In genomic region chr9:128043467-128043868, GRCh38 we compare ENCODE assay signal across 16 cellular contexts. TPM values are rescaled to one million over a fixed set of nuclear protein-coding genes. Genes with fewer than 3 reads are reported as not detected.
DNase-seq lines count a peak whose midpoint lies in the region; ATAC-seq, FAIRE-seq and TF ChIP-seq lines count a peak whose summit lies in the region.
"Had no signal": no experiment of that assay in that cellular context is flagged by ENCODE, and none has a peak within 500 bp of the region (broad histone marks: within the 10 kb centered on the region; RNA-seq: fewer than 3 reads in every experiment).

No MANE protein-coding gene starts in this region.

- no peaks in the 10 kb centered on the region for H3K27me3 ChIP-seq in CD8-positive, alpha-beta memory T cell (ENCODE audit: insufficient read depth, low read length, poor library complexity, severe bottlenecking)
- H3K27me3 ChIP-seq in PC-3 (ENCODE audit: low read length) = no peaks in the 10 kb centered on the region
- H3K27me3 ChIP-seq in osteoblast (ENCODE audit: insufficient read depth, low read length) = no peaks in the 10 kb centered on the region
- H3K27me3 ChIP-seq: tibial artery had no signal

- no peak for DNase-seq in CD8-positive, alpha-beta memory T cell
- no peak for DNase-seq in PC-3
- peak; percentile 82 for DNase-seq in kidney
- DNase-seq in osteoblast (ENCODE audit: insufficient read length, low spot score, missing footprints) = no peak
- no peak for DNase-seq in NK-92 (lab: John Stamatoyannopoulos, UW; ENCODE audit: unreplicated experiment)
- DNase-seq: activated CD4-positive, alpha-beta T cell treated with anti-CD3 and anti-CD28 coated beads for 1 hour; activated CD8-positive, alpha-beta memory T cell treated with anti-CD3 and anti-CD28 coated beads, Interleukin-2, amount 50 U/mL, for 48 hours; activated naive CD4-positive, alpha-beta T cell treated with anti-CD3 and anti-CD28 coated beads, Interleukin-2, amount 50 U/mL, for 16 hours; Kasumi-1; lower lobe of right lung; SIG-M5; tibial artery had no signal

- no peak overlapping the region for H3K27ac Mint-ChIP-seq in CD8-positive, alpha-beta memory T cell

- ATAC-seq in PC-3 (peak; percentile 38), HG03521 (IDR thresholded peaks at IDR 0.05; ENCODE audit: unreplicated experiment) (no peak), GM21367 (IDR thresholded peaks at IDR 0.05; ENCODE audit: unreplicated experiment) (no peak), GM18498 (IDR thresholded peaks at IDR 0.05; ENCODE audit: unreplicated experiment) (no peak)

- no peaks in the 10 kb centered on the region for H3K4me1 ChIP-seq in CD8-positive, alpha-beta memory T cell (ENCODE audit: insufficient read depth, low read length)
- H3K4me1 ChIP-seq in PC-3 (ENCODE audit: insufficient read depth, low read length) (peaks cover 5% of the 10 kb centered on the region; the same call in 1 of the 2 replicates), kidney (ENCODE audit: control insufficient read depth in 1 of 2, insufficient read depth in 1 of 2, low read depth in 1 of 2, low read length in 2 of 2) (peaks cover 6 to 11% of the 10 kb centered on the region in 2 donors), osteoblast (ENCODE audit: insufficient read depth, low read length) (no peaks in the 10 kb centered on the region)
- H3K4me1 ChIP-seq: lower lobe of right lung, tibial artery had no signal

- H3K9me3 Mint-ChIP-seq in CD8-positive, alpha-beta memory T cell = no peaks in the 10 kb centered on the region

- peaks cover 0 to 2% of the 10 kb centered on the region in 2 donors for H3K27me3 Mint-ChIP-seq in CD8-positive, alpha-beta memory T cell

- no peak overlapping the region for H2AFZ ChIP-seq in PC-3 (ENCODE audit: low read length)
- peak overlapping the region; percentile 41 for H2AFZ ChIP-seq in osteoblast (ENCODE audit: low read length)

- H3K9ac ChIP-seq in PC-3 (ENCODE audit: low read length) (no peak overlapping the region), kidney (ENCODE audit: low read length in 2 of 2) (peak overlapping the region in 1 of 2 donors; percentile 10)

- no peaks in the 10 kb centered on the region for H3K9me2 ChIP-seq in PC-3 (replicated peaks; ENCODE audit: low read length)

- no TSS peak for BruUV-seq in PC-3 (replicated peaks; lab: Mats Ljungman, UMichigan)

- H4K20me1 ChIP-seq in PC-3 (ENCODE audit: low read length) (no peaks in the 10 kb centered on the region), osteoblast (ENCODE audit: insufficient read depth, low read length) (no peaks in the 10 kb centered on the region)

- H3F3A ChIP-seq in PC-3 (ENCODE audit: low read length, unreplicated experiment) = no peaks in the 10 kb centered on the region

- CTCF ChIA-PET in CD8-positive, alpha-beta memory T cell (lab: Charles Lee) = no interaction called here
- CTCF ChIA-PET in PC-3 (lab: Charles Lee) = no interaction called here

- H3K79me2 ChIP-seq in PC-3 (ENCODE audit: low read length) (no peaks in the 10 kb centered on the region), osteoblast (ENCODE audit: insufficient read depth, low read length) (no peaks in the 10 kb centered on the region)

- no peak overlapping the region for H3K4me3 ChIP-seq in CD8-positive, alpha-beta memory T cell (ENCODE audit: low read length)
- no peak overlapping the region for H3K4me3 ChIP-seq in PC-3 (ENCODE audit: low read length)
- no peak overlapping the region for H3K4me3 ChIP-seq in kidney (ENCODE audit: low read length in 2 of 2)
- H3K4me3 ChIP-seq in osteoblast (ENCODE audit: insufficient read depth, low read length) = no peak overlapping the region
- H3K4me3 ChIP-seq: lower lobe of right lung, tibial artery had no signal

- no peaks in the 10 kb centered on the region for H3K4me1 Mint-ChIP-seq in CD8-positive, alpha-beta memory T cell

- intact Hi-C loops in PC-3 (cut with micrococcal nuclease) (no loop called here), kidney (cut with DNase I) (no loop called here)

- H3K9me3 ChIP-seq in CD8-positive, alpha-beta memory T cell (ENCODE audit: low read length) = no peaks in the 10 kb centered on the region
- H3K9me3 ChIP-seq in PC-3 (ENCODE audit: low read length) (no peaks in the 10 kb centered on the region), kidney (ENCODE audit: control insufficient read depth in 1 of 2, low read length in 2 of 2) (no peaks in the 10 kb centered on the region), osteoblast (ENCODE audit: low read depth, low read length) (no peaks in the 10 kb centered on the region)
- H3K9me3 ChIP-seq: lower lobe of right lung, tibial artery had no signal

- POLR2A ChIA-PET in CD8-positive, alpha-beta memory T cell (lab: Charles Lee) = no interaction called here
- POLR2A ChIA-PET in PC-3 (lab: Charles Lee; ENCODE audit: unreplicated experiment) = no interaction called here

- no peaks in the 10 kb centered on the region for H3K36me3 ChIP-seq in CD8-positive, alpha-beta memory T cell (ENCODE audit: insufficient read depth, low read length)
- H3K36me3 ChIP-seq in PC-3 (ENCODE audit: low read depth, low read length) = no peaks in the 10 kb centered on the region
- no peaks in the 10 kb centered on the region for H3K36me3 ChIP-seq in kidney (ENCODE audit: control insufficient read depth in 1 of 2, insufficient read depth in 2 of 2, low read length in 2 of 2)
- H3K36me3 ChIP-seq in osteoblast (ENCODE audit: insufficient read depth, low read length) = no peaks in the 10 kb centered on the region
- H3K36me3 ChIP-seq: lower lobe of right lung, tibial artery had no signal

- no peak for TF ChIP-seq CTCF in PC-3 (conservative IDR thresholded peaks at IDR 0.05; ENCODE audit: low read depth, low read length)
- no peak for TF ChIP-seq CTCF in kidney (IDR thresholded peaks at IDR 0.05; ENCODE audit: borderline replicate concordance, extremely low read depth, insufficient read depth)
- no peak for TF ChIP-seq CTCF in osteoblast (IDR thresholded peaks at IDR 0.05; ENCODE audit: extremely low read depth, low read depth, low read length)

- peak overlapping the region; percentile 9 for H3K27ac ChIP-seq in CD8-positive, alpha-beta memory T cell (ENCODE audit: low read depth, low read length)
- H3K27ac ChIP-seq in PC-3 (ENCODE audit: low read length) (no peak overlapping the region), kidney (ENCODE audit: low read depth in 2 of 2, low read length in 2 of 2) (peak overlapping the region; percentile 73 to 83), osteoblast (ENCODE audit: low read depth, low read length) (no peak overlapping the region)
- H3K27ac ChIP-seq: HL-60, lower lobe of right lung, tibial artery had no signal

- no peak for FAIRE-seq in kidney (lab: Jason Lieb, UNC)

- H3K36me3 Mint-ChIP-seq in CD8-positive, alpha-beta memory T cell = no peaks in the 10 kb centered on the region

- no peak overlapping the region for H3K4me3 Mint-ChIP-seq in CD8-positive, alpha-beta memory T cell

- no peak overlapping the region for H3K4me2 ChIP-seq in PC-3 (ENCODE audit: low read length)
- H3K4me2 ChIP-seq in osteoblast (ENCODE audit: insufficient read depth, low read length) = no peak overlapping the region

RNA-seq across cellular contexts. Expression of gene NAIF1, which starts 23.7 kb away (rescaled TPM):
- total RNA-seq in CD8-positive, alpha-beta memory T cell = 10 to 100 TPM; 13.1 to 14.0 TPM
- polyA plus RNA-seq in CD8-positive, alpha-beta memory T cell = 13.5 TPM
- total RNA-seq in PC-3 (2014; rRNA removed) = 8.4 and 11.1 TPM in 2 replicates
- 12.3 TPM for total RNA-seq in kidney
- polyA plus RNA-seq in kidney (ENCODE audit: insufficient read depth, low read depth, low replicate concordance) = 9.7 TPM
- total RNA-seq in osteoblast = 10.1 and 10.6 TPM in 2 replicates

RNA-seq across cellular contexts. Expression of gene SLC25A25, which starts 24.6 kb away (rescaled TPM):
- total RNA-seq in CD8-positive, alpha-beta memory T cell = 10 to 100 TPM; 17.7 to 17.8 TPM
- 19.8 TPM for polyA plus RNA-seq in CD8-positive, alpha-beta memory T cell
- total RNA-seq in PC-3 (2014; rRNA removed) (25.2 and 37.0 TPM in 2 replicates), kidney (24.9 TPM), osteoblast (9.7 and 13.4 TPM in 2 replicates)
- 20.4 TPM for polyA plus RNA-seq in kidney (ENCODE audit: insufficient read depth, low read depth, low replicate concordance)

Comparison
In these comparisons a context has a peak if more than half of its experiments do, and no peak if none do; other contexts are left out.
1. H3K27ac ChIP-seq: peak in CD8-positive, alpha-beta memory T cell (single experiment) and kidney (2 of 2); none in PC-3 (single experiment) and osteoblast (single experiment).